30 cellular contexts compared by ENCODE assay signal in genomic region chr19:55315956-55316525, GRCh38. TPM values are rescaled to one million over a fixed set of nuclear protein-coding genes. Genes with fewer than 3 reads are reported as not detected.
"Had no signal": no experiment of that assay in that cellular context is flagged by ENCODE, and none has a peak within 500 bp of the region (broad histone marks: within the 10 kb centered on the region; RNA-seq: fewer than 3 reads in every experiment).

No MANE protein-coding gene starts in this region.

- H3K27ac Mint-ChIP-seq: memory B cell; mesothelial cell of epicardium; natural killer cell; stimulated activated memory B cell treated with anti-CD40 and anti-IgM and Interleukin-4, amounts not matched to agents 10 μg/mL and 1 μg/mL and 100 μg/mL, for 72 hours; stimulated activated naive CD8-positive, alpha-beta T cell treated with anti-CD3 and anti-CD28 coated beads, Interleukin-15, Interleukin-2, amounts not matched to agents 100 ng/mL and 50 ng/mL, for 24 hours had no signal

- H3K9me3 Mint-ChIP-seq: memory B cell; mesothelial cell of epicardium; natural killer cell; stimulated activated memory B cell treated with anti-CD40 and anti-IgM and Interleukin-4, amounts not matched to agents 10 μg/mL and 1 μg/mL and 100 μg/mL, for 72 hours; stimulated activated naive CD8-positive, alpha-beta T cell treated with anti-CD3 and anti-CD28 coated beads, Interleukin-15, Interleukin-2, amounts not matched to agents 100 ng/mL and 50 ng/mL, for 24 hours had no signal

- H3K9me3 ChIP-seq: colonic mucosa, heart right ventricle, left ventricle myocardium inferior, lower lobe of right lung, psoas muscle, right lobe of liver, spleen, tibial artery, upper lobe of left lung, uterus had no signal

- H3K27me3 ChIP-seq: colonic mucosa, right lobe of liver, upper lobe of left lung, uterus had no signal

- FAIRE-seq: frontal cortex, islet of Langerhans had no signal

- H3K4me3 Mint-ChIP-seq: memory B cell; mesothelial cell of epicardium; natural killer cell; stimulated activated memory B cell treated with anti-CD40 and anti-IgM and Interleukin-4, amounts not matched to agents 10 μg/mL and 1 μg/mL and 100 μg/mL, for 72 hours; stimulated activated naive CD8-positive, alpha-beta T cell treated with anti-CD3 and anti-CD28 coated beads, Interleukin-15, Interleukin-2, amounts not matched to agents 100 ng/mL and 50 ng/mL, for 24 hours had no signal

- H3K27ac ChIP-seq: colonic mucosa, heart right ventricle, left ventricle myocardium inferior, lower lobe of right lung, psoas muscle, right lobe of liver, spleen, tibial artery, upper lobe of left lung, uterus had no signal

- H3K36me3 ChIP-seq: colonic mucosa, left ventricle myocardium inferior, lower lobe of right lung, right lobe of liver, tibial artery, upper lobe of left lung, uterus had no signal

- H3K27me3 Mint-ChIP-seq: stimulated activated naive CD8-positive, alpha-beta T cell treated with anti-CD3 and anti-CD28 coated beads, Interleukin-15, Interleukin-2, amounts not matched to agents 100 ng/mL and 50 ng/mL, for 24 hours had no signal

- DNase-seq: colonic mucosa; dermis blood vessel endothelial cell; erythroblast; heart right ventricle; hypothalamus; left cardiac atrium; left ventricle myocardium inferior; lower lobe of right lung; natural killer cell; psoas muscle; retina; right lobe of liver; spleen; stimulated activated CD4-positive, alpha-beta T cell treated with anti-CD3 and anti-CD28 coated beads, Interleukin-15, amount 100 ng/mL, for 24 hours; stimulated activated CD4-positive, alpha-beta T cell treated with anti-CD3 and anti-CD28 coated beads, Interleukin-1b, Interleukin-23, amount 100 ng/mL, for 48 hours; stimulated activated CD4-positive, alpha-beta T cell treated with anti-CD3 and anti-CD28 coated beads, Interleukin-4, amount 100 ng/mL, for 24 hours; tibial artery; upper lobe of left lung; uterus had no signal

- H3K36me3 Mint-ChIP-seq: memory B cell; mesothelial cell of epicardium; natural killer cell; stimulated activated memory B cell treated with anti-CD40 and anti-IgM and Interleukin-4, amounts not matched to agents 10 μg/mL and 1 μg/mL and 100 μg/mL, for 72 hours had no signal

- ATAC-seq: heart right ventricle; left cardiac atrium; lower lobe of right lung; natural killer cell; psoas muscle; right lobe of liver; stimulated activated memory B cell treated with anti-CD40 and anti-IgM and Interleukin-4, amounts not matched to agents 10 μg/mL and 1 μg/mL and 100 μg/mL, for 72 hours had no signal

- H3K4me3 ChIP-seq: colonic mucosa, heart right ventricle, left ventricle myocardium inferior, lower lobe of right lung, psoas muscle, right lobe of liver, spleen, tibial artery, upper lobe of left lung, uterus had no signal

- H3K4me1 ChIP-seq: colonic mucosa, left ventricle myocardium inferior, lower lobe of right lung, psoas muscle, right lobe of liver, tibial artery, upper lobe of left lung, uterus had no signal

- H3K4me1 Mint-ChIP-seq: natural killer cell; stimulated activated memory B cell treated with anti-CD40 and anti-IgM and Interleukin-4, amounts not matched to agents 10 μg/mL and 1 μg/mL and 100 μg/mL, for 72 hours had no signal

RNA-seq across cellular contexts. Expression of gene TMEM150B, which starts 9.1 kb away (rescaled TPM):
- total RNA-seq: dermis blood vessel endothelial cell, frontal cortex, glomerular endothelial cell, mesothelial cell of epicardium, myocyte, temporal lobe had no signal

RNA-seq across cellular contexts. Expression of gene COX6B2, which starts 38.5 kb away (rescaled TPM):
- total RNA-seq: dermis blood vessel endothelial cell, glomerular endothelial cell, heart right ventricle, left cardiac atrium, left ventricle myocardium inferior, lower lobe of right lung, mucosa of gallbladder, psoas muscle, right lobe of liver, skeletal muscle tissue had no signal
- polyA plus RNA-seq: heart right ventricle had no signal
